In genomic region chr17:13594762-13595697, GRCh38 we compare ENCODE assay signal across 9 cellular contexts. TPM values are rescaled to one million over a fixed set of nuclear protein-coding genes. Genes with fewer than 3 reads are reported as not detected.
A peak's percentile ranks its signal among the peaks of the same experiment; 100 is the strongest.
DNase-seq lines count a peak whose midpoint lies in the region; ATAC-seq and TF ChIP-seq lines count a peak whose summit lies in the region.
"Had no signal": no experiment of that assay in that cellular context is flagged by ENCODE, and none has a peak within 500 bp of the region (broad histone marks: within the 10 kb centered on the region; RNA-seq: fewer than 3 reads in every experiment).

No MANE protein-coding gene starts in this region.

- H3K4me3 ChIP-seq in DOHH2 (ENCODE audit: low read length) (no peak overlapping the region), esophagus squamous epithelium (no peak overlapping the region)

- no peaks in the 10 kb centered on the region for H3K27me3 ChIP-seq in DOHH2 (ENCODE audit: control insufficient read depth, low read length)
- H3K27me3 ChIP-seq in esophagus squamous epithelium, result peaks cover 0 to 34% (median 0%) of the 10 kb centered on the region in 4 donors

- H3K4me1 ChIP-seq in DOHH2 (ENCODE audit: control insufficient read depth, low read length) (no peaks in the 10 kb centered on the region), esophagus squamous epithelium (peaks cover 0 to 26% (median 0%) of the 10 kb centered on the region in 3 donors)

- H3K4me2 ChIP-seq in DOHH2 (ENCODE audit: low read length), result no peak overlapping the region

- H3K36me3 ChIP-seq in DOHH2 (ENCODE audit: control insufficient read depth, low read length) (no peaks in the 10 kb centered on the region), esophagus squamous epithelium (no peaks in the 10 kb centered on the region)

- no peaks in the 10 kb centered on the region for H3K9me2 ChIP-seq in DOHH2 (replicated peaks; ENCODE audit: control insufficient read depth, low read length)

- peaks cover 14% of the 10 kb centered on the region for H3K36me3 Mint-ChIP-seq in nephron progenitor cell (ENCODE audit: low read depth)

- H3K27ac ChIP-seq in DOHH2 (ENCODE audit: low read depth, low read length) (no peak overlapping the region), esophagus squamous epithelium (peak overlapping the region in 1 of 4 donors; percentile 18)
- H3K27ac ChIP-seq: epithelial cell of prostate had no signal

- intact Hi-C loops in esophagus squamous epithelium (cut with DNase I), result loop anchor here (5.0 to 10.0 kb wide), 2 partner anchors 707 to 1330 kb away; partner anchors contain the start of gene HS3ST3B1

- H3F3A ChIP-seq in DOHH2 (ENCODE audit: control insufficient read depth, insufficient read depth), result no peaks in the 10 kb centered on the region

- TF ChIP-seq CTCF in DOHH2 (IDR thresholded peaks at IDR 0.05; ENCODE audit: low read depth, low read length, poor library complexity, severe bottlenecking) (peak; percentile 87), esophagus squamous epithelium (IDR thresholded peaks at IDR 0.05) (peak; percentile 76 to 92 (median 86)), nephron progenitor cell (IDR thresholded peaks at IDR 0.05) (peak; percentile 89)

- peaks cover 98% of the 10 kb centered on the region for H3K4me1 Mint-ChIP-seq in nephron progenitor cell
- H3K4me1 Mint-ChIP-seq in stimulated activated naive CD8-positive, alpha-beta T cell treated with anti-CD3 and anti-CD28 coated beads, Interleukin-15, amount 100 ng/mL, for 72 hours, result peaks cover 10% of the 10 kb centered on the region

- TF ChIP-seq POLR2A in esophagus squamous epithelium (IDR thresholded peaks at IDR 0.05), result no peak

- WGBS in esophagus squamous epithelium, 2 donors, result 26 to 29% methylated on average over 12 of the region's 12 CpGs

- no peaks in the 10 kb centered on the region for H3K79me2 ChIP-seq in DOHH2 (ENCODE audit: control insufficient read depth, low read length)

- ATAC-seq in HG03354 (IDR thresholded peaks at IDR 0.05; ENCODE audit: poor library complexity, severe bottlenecking, unreplicated experiment) (peak; percentile 61), HG02884 (IDR thresholded peaks at IDR 0.05; ENCODE audit: unreplicated experiment) (no peak)
- ATAC-seq in stimulated activated naive CD8-positive, alpha-beta T cell treated with anti-CD3 and anti-CD28 coated beads, Interleukin-15, amount 100 ng/mL, for 72 hours, result peak; percentile 75

- H3K9me3 Mint-ChIP-seq in nephron progenitor cell, result no peaks in the 10 kb centered on the region
- H3K9me3 Mint-ChIP-seq in stimulated activated naive CD8-positive, alpha-beta T cell treated with anti-CD3 and anti-CD28 coated beads, Interleukin-15, amount 100 ng/mL, for 72 hours, result no peaks in the 10 kb centered on the region

- no peak overlapping the region for H3K27ac Mint-ChIP-seq in nephron progenitor cell
- no peak overlapping the region for H3K27ac Mint-ChIP-seq in stimulated activated naive CD8-positive, alpha-beta T cell treated with anti-CD3 and anti-CD28 coated beads, Interleukin-15, amount 100 ng/mL, for 72 hours

- peak overlapping the region; percentile 73 for H3K4me3 Mint-ChIP-seq in nephron progenitor cell
- H3K4me3 Mint-ChIP-seq in stimulated activated naive CD8-positive, alpha-beta T cell treated with anti-CD3 and anti-CD28 coated beads, Interleukin-15, amount 100 ng/mL, for 72 hours, result no peak overlapping the region

- DNase-seq in OCI-M2 (lab: John Stamatoyannopoulos, UW; ENCODE audit: unreplicated experiment) (peak; percentile 3), activated T-cell treated with anti-CD3 and anti-CD28 coated beads for 48 hours (ENCODE audit: low read depth) (peak; percentile 63), esophagus squamous epithelium (lab: John Stamatoyannopoulos, UW) (peak; percentile 16), nephron progenitor cell (peak; percentile 85)
- peak; percentile 73 to 76 for DNase-seq in stimulated activated naive CD8-positive, alpha-beta T cell treated with anti-CD3 and anti-CD28 coated beads, Interleukin-15, amount 100 ng/mL, for 72 hours

- no peaks in the 10 kb centered on the region for H3K9me3 ChIP-seq in DOHH2 (ENCODE audit: control insufficient read depth, insufficient read depth, low read length)
- no peaks in the 10 kb centered on the region for H3K9me3 ChIP-seq in esophagus squamous epithelium

- H4K20me1 ChIP-seq in DOHH2 (ENCODE audit: control insufficient read depth, insufficient read depth, low read depth, low read length), result no peaks in the 10 kb centered on the region

- peaks cover 3% of the 10 kb centered on the region for H3K27me3 Mint-ChIP-seq in nephron progenitor cell (ENCODE audit: low read depth, poor library complexity)
- peaks cover 45% of the 10 kb centered on the region for H3K27me3 Mint-ChIP-seq in stimulated activated naive CD8-positive, alpha-beta T cell treated with anti-CD3 and anti-CD28 coated beads, Interleukin-15, amount 100 ng/mL, for 72 hours

RNA-seq across cellular contexts. Expression of gene HS3ST3A1, which starts 6.7 kb away (rescaled TPM):
- total RNA-seq in esophagus squamous epithelium, result 10 to 100 TPM; 12.0 to 17.5 (median 14.1) TPM

Comparison
In these comparisons a context has a peak if more than half of its experiments do, and no peak if none do; other contexts are left out.
1. DNase-seq: peak in every context shown above with its lines; median percentile 85 in nephron progenitor cell; 74 in stimulated activated naive CD8-positive, alpha-beta T cell treated with anti-CD3 and anti-CD28 coated beads, Interleukin-15, amount 100 ng/mL, for 72 hours; 63 in activated T-cell treated with anti-CD3 and anti-CD28 coated beads for 48 hours; 16 in esophagus squamous epithelium; 3 in OCI-M2.